21 cellular contexts compared by ENCODE assay signal in the genomic region with DNA sequence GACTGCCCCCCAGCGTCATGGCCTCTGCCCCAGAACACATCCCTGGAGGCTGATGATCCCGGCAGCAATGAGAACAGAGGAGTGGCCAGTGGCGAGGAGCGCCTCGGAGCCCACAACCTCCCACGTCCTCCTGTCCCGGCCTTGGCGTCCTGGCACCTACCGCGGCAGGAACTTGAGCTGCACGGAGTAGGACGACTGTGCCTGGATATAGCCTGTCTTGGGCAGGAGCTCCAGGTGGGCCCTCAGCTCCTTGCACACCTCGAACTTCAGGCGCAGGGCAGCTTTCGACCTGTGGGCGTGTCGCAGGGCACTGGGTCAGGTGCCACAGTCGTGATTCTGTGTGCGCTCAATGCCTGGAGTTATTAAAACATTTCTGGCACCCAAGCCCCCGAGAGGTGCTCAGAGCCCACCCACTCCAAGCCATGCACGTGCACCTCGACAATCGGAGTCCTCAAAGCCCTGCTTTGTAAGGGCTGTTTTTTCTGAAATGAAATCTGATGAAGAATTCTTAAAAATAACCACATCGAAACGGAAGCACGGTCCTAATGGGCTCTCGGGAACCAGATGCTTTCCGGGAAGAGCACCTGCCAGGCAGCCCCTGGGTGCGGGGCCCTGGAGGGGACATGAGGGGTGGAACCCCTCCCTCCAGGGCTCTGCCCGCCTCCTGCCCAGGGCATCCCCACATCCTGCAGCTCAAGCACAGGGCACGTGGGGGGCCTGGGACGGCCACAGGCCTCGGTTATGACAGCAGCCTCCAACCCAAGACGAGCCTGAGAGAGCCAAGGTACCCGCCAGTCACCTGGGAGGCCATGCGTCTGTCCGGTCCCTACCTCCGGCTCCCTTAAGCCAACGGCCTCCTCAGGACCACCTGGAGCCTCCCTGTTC. TPM values are rescaled to one million over a fixed set of nuclear protein-coding genes. Genes with fewer than 3 reads are reported as not detected.
"Had no signal": no experiment of that assay in that cellular context is flagged by ENCODE, and none has a peak within 500 bp of the region (broad histone marks: within the 10 kb centered on the region; RNA-seq: fewer than 3 reads in every experiment).

No MANE protein-coding gene starts in this region.

- DNase-seq: activated CD4-positive, alpha-beta memory T cell treated with anti-CD3 and anti-CD28 coated beads for 36 hours; activated CD4-positive, alpha-beta T cell treated with anti-CD3 and anti-CD28 coated beads for 48 hours; activated naive CD4-positive, alpha-beta T cell treated with Interleukin-2 at 50 U/mL for 16 hours; activated naive CD8-positive, alpha-beta T cell treated with anti-CD3 and anti-CD28 coated beads for 36 hours; activated T-cell treated with anti-CD3 and anti-CD28 coated beads, Interleukin-2, amount 50 U/mL, for 48 hours; esophagus squamous epithelium; gastrocnemius medialis; hypothalamus; naive thymus-derived CD4-positive, alpha-beta T cell; stimulated activated CD4-positive, alpha-beta T cell treated with anti-CD3 and anti-CD28 coated beads, Interleukin-2, amount 100 ng/mL, for 24 hours; stomach; T-helper 2 cell had no signal

- H3K36me3 ChIP-seq: breast epithelium, esophagus squamous epithelium, gastrocnemius medialis, stomach, suprapubic skin, tibial nerve had no signal

- H3K36me3 Mint-ChIP-seq: activated CD4-positive, alpha-beta memory T cell treated with anti-CD3 and anti-CD28 coated beads for 36 hours; activated naive CD8-positive, alpha-beta T cell treated with anti-CD3 and anti-CD28 coated beads for 36 hours; naive thymus-derived CD4-positive, alpha-beta T cell; stimulated activated effector memory CD8-positive, alpha-beta T cell treated with anti-CD3 and anti-CD28 coated beads, Interleukin-12 subunit alpha, Interleukin-12 subunit beta, amount 100 ng/mL, for 72 hours had no signal

- ATAC-seq: gastrocnemius medialis; naive thymus-derived CD4-positive, alpha-beta T cell; stimulated activated effector memory CD8-positive, alpha-beta T cell treated with anti-CD3 and anti-CD28 coated beads, Interleukin-12 subunit alpha, Interleukin-12 subunit beta, amount 100 ng/mL, for 72 hours had no signal

- H3K4me3 Mint-ChIP-seq: activated CD4-positive, alpha-beta memory T cell treated with anti-CD3 and anti-CD28 coated beads for 36 hours; activated naive CD8-positive, alpha-beta T cell treated with anti-CD3 and anti-CD28 coated beads for 36 hours; naive thymus-derived CD4-positive, alpha-beta T cell; neural crest cell; stimulated activated effector memory CD8-positive, alpha-beta T cell treated with anti-CD3 and anti-CD28 coated beads, Interleukin-12 subunit alpha, Interleukin-12 subunit beta, amount 100 ng/mL, for 72 hours had no signal

- H3K27ac Mint-ChIP-seq: activated CD4-positive, alpha-beta memory T cell treated with anti-CD3 and anti-CD28 coated beads for 36 hours; activated naive CD8-positive, alpha-beta T cell treated with anti-CD3 and anti-CD28 coated beads for 36 hours; naive thymus-derived CD4-positive, alpha-beta T cell; progenitor cell of endocrine pancreas; stimulated activated effector memory CD8-positive, alpha-beta T cell treated with anti-CD3 and anti-CD28 coated beads, Interleukin-12 subunit alpha, Interleukin-12 subunit beta, amount 100 ng/mL, for 72 hours had no signal

- H3K27me3 Mint-ChIP-seq: activated CD4-positive, alpha-beta memory T cell treated with anti-CD3 and anti-CD28 coated beads for 36 hours; activated naive CD8-positive, alpha-beta T cell treated with anti-CD3 and anti-CD28 coated beads for 36 hours; naive thymus-derived CD4-positive, alpha-beta T cell had no signal

- H3K9me3 Mint-ChIP-seq: activated CD4-positive, alpha-beta memory T cell treated with anti-CD3 and anti-CD28 coated beads for 36 hours; activated naive CD8-positive, alpha-beta T cell treated with anti-CD3 and anti-CD28 coated beads for 36 hours; neural crest cell; stimulated activated effector memory CD8-positive, alpha-beta T cell treated with anti-CD3 and anti-CD28 coated beads, Interleukin-12 subunit alpha, Interleukin-12 subunit beta, amount 100 ng/mL, for 72 hours had no signal

- H3K27ac ChIP-seq: breast epithelium, coronary artery, esophagus squamous epithelium, gastrocnemius medialis, stomach, suprapubic skin, tibial nerve had no signal

- H3K4me3 ChIP-seq: breast epithelium, coronary artery, gastrocnemius medialis, stomach, tibial nerve had no signal

- H3K4me1 Mint-ChIP-seq: activated naive CD8-positive, alpha-beta T cell treated with anti-CD3 and anti-CD28 coated beads for 36 hours had no signal

- H3K9me3 ChIP-seq: breast epithelium, esophagus squamous epithelium, gastrocnemius medialis, stomach, suprapubic skin, tibial nerve had no signal

- H3K4me1 ChIP-seq: breast epithelium had no signal

RNA-seq across cellular contexts. Expression of gene TMEM52, which starts 23.0 kb away (rescaled TPM):
- total RNA-seq: osteoblast had no signal

RNA-seq across cellular contexts. Expression of gene CALML6, which starts 27.1 kb away (rescaled TPM):
- total RNA-seq: lung microvascular endothelial cell, stomach had no signal
